20 cellular contexts compared by ENCODE assay signal in genomic region chr2:242011516-242011915, GRCh38.
DNase-seq lines count a peak whose midpoint lies in the region; ATAC-seq, FAIRE-seq and TF ChIP-seq lines count a peak whose summit lies in the region.
"Had no signal": no experiment of that assay in that cellular context is flagged by ENCODE, and none has a peak within 500 bp of the region (broad histone marks: within the 10 kb centered on the region; RNA-seq: fewer than 3 reads in every experiment).

No MANE protein-coding gene starts in this region.

- TF ChIP-seq CTCF in HepG2 (CRISPR knock-in tag; IDR thresholded peaks at IDR 0.05) (no peak), GM13976 (IDR thresholded peaks at IDR 0.05; ENCODE audit: borderline replicate concordance, control extremely low read depth, extremely low read depth, insufficient read depth, missing control alignments) (no peak)

- no peak overlapping the region for H3K27ac ChIP-seq in HepG2 (ENCODE audit: extremely low read length, insufficient read depth, low read length)
- H3K27ac ChIP-seq: hepatocyte, PC-9, tibial nerve had no signal

- H3K27me3 ChIP-seq in HepG2 (ENCODE audit: control insufficient read depth in 1 of 2, insufficient read depth in 2 of 2, low read length in 2 of 2) = peaks cover 4 to 30% of the 10 kb centered on the region in 2 experiments; a peak in 4 of 5 replicates
- H3K27me3 ChIP-seq: hepatocyte, tibial nerve had no signal

- no TSS peak for BruUV-seq in HepG2 (replicated peaks; lab: Mats Ljungman, UMichigan)

- no peak overlapping the region for H3K9ac ChIP-seq in HepG2 (ENCODE audit: insufficient read depth, low read depth, low read length)

- H3K79me2 ChIP-seq in HepG2 (ENCODE audit: insufficient read depth, low read length) = no peaks in the 10 kb centered on the region
- H3K79me2 ChIP-seq: hepatocyte had no signal

- no peaks in the 10 kb centered on the region for H3K4me1 ChIP-seq in HepG2 (ENCODE audit: insufficient read depth, low read length)

- H3K9me3 Mint-ChIP-seq in activated CD4-positive, alpha-beta T cell treated with anti-CD3 and anti-CD28 coated beads, Interleukin-2, amount 10 ng/mL, durations not matched to agents 24 days and 14 days = no peaks in the 10 kb centered on the region
- H3K9me3 Mint-ChIP-seq in stimulated activated effector memory CD8-positive, alpha-beta T cell treated with anti-CD3 and anti-CD28 coated beads, Interleukin-12 subunit alpha, Interleukin-12 subunit beta, amount 100 ng/mL, for 72 hours = no peaks in the 10 kb centered on the region

- POLR2A ChIA-PET in HepG2 (lab: Yijun Ruan, JAX) = no interaction called here

- in situ Hi-C loops in HepG2 (cut with HindIII; ENCODE audit: extremely low pct_ligation_motif_present, low pct_unique_long_range_greater_than_20kb) = no loop called here
- in situ Hi-C loops in GM13976 (cut with MboI; ENCODE audit: low sequenced_read_pairs, unreplicated experiment) = no loop called here

- H3K4me3 Mint-ChIP-seq in activated CD4-positive, alpha-beta T cell treated with anti-CD3 and anti-CD28 coated beads, Interleukin-2, amount 10 ng/mL, durations not matched to agents 24 days and 14 days = no peak overlapping the region
- H3K4me3 Mint-ChIP-seq in stimulated activated effector memory CD8-positive, alpha-beta T cell treated with anti-CD3 and anti-CD28 coated beads, Interleukin-12 subunit alpha, Interleukin-12 subunit beta, amount 100 ng/mL, for 72 hours = no peak overlapping the region
- H3K4me3 Mint-ChIP-seq: activated naive CD4-positive, alpha-beta T cell treated with anti-CD3 and anti-CD28 coated beads for 36 hours had no signal

- TF ChIP-seq EP300 in HepG2 (IDR thresholded peaks at IDR 0.05; ENCODE audit: low read depth in 2 of 2, low read length in 2 of 2) (no peak), HepG2 (CRISPR knock-in tag; IDR thresholded peaks at IDR 0.05; ENCODE audit: borderline replicate concordance) (no peak)

- 35% methylated on average over 12 of the region's 12 CpGs for WGBS in HepG2 (ENCODE audit: low lambda C conversion rate)

- no peak overlapping the region for H2AFZ ChIP-seq in HepG2 (ENCODE audit: low read length)
- H2AFZ ChIP-seq: hepatocyte, PC-9 had no signal

- H3K36me3 ChIP-seq in HepG2 (replicated peaks in 1 of 2; ENCODE audit: control insufficient read depth in 1 of 2, insufficient read depth in 2 of 2, low read length in 2 of 2) = no peaks in the 10 kb centered on the region
- H3K36me3 ChIP-seq: tibial nerve had no signal

- no peaks in the 10 kb centered on the region for H3K9me3 ChIP-seq in HepG2 (ENCODE audit: low read length)
- H3K9me3 ChIP-seq: tibial nerve had no signal

- H3K4me3 ChIP-seq in HepG2 (replicated peaks in 1 of 3; ENCODE audit: insufficient read depth in 1 of 3, low read depth in 2 of 3, low read length in 3 of 3) = no peak overlapping the region
- H3K4me3 ChIP-seq: hepatocyte, PC-9, tibial nerve had no signal

- intact Hi-C loops in activated CD4-positive, alpha-beta T cell treated with anti-CD3 and anti-CD28 coated beads, Interleukin-2, amount 10 ng/mL, durations not matched to agents 24 days and 14 days (cut with micrococcal nuclease) = no loop called here
- intact Hi-C loops in HepG2 (cut with micrococcal nuclease; ENCODE audit: unreplicated experiment) = no loop called here

- ATAC-seq in HepG2 (peak; percentile 52), HG03280 (IDR thresholded peaks at IDR 0.05; ENCODE audit: unreplicated experiment) (no peak), GM21723 (IDR thresholded peaks at IDR 0.05; ENCODE audit: unreplicated experiment) (no peak)
- ATAC-seq in stimulated activated effector memory CD8-positive, alpha-beta T cell treated with anti-CD3 and anti-CD28 coated beads, Interleukin-12 subunit alpha, Interleukin-12 subunit beta, amount 100 ng/mL, for 72 hours = peak; percentile 53

- no peak overlapping the region for H3K4me2 ChIP-seq in HepG2 (ENCODE audit: low read depth, low read length)
- H3K4me2 ChIP-seq: hepatocyte, PC-9 had no signal

- peak overlapping the region; percentile 20 for H3K27ac Mint-ChIP-seq in activated CD4-positive, alpha-beta T cell treated with anti-CD3 and anti-CD28 coated beads, Interleukin-2, amount 10 ng/mL, durations not matched to agents 24 days and 14 days
- H3K27ac Mint-ChIP-seq in stimulated activated effector memory CD8-positive, alpha-beta T cell treated with anti-CD3 and anti-CD28 coated beads, Interleukin-12 subunit alpha, Interleukin-12 subunit beta, amount 100 ng/mL, for 72 hours = no peak overlapping the region
- H3K27ac Mint-ChIP-seq: activated naive CD4-positive, alpha-beta T cell treated with anti-CD3 and anti-CD28 coated beads for 36 hours had no signal

- FAIRE-seq in HepG2 (lab: Jason Lieb, UNC) = no peak
- FAIRE-seq: astrocyte, endometrium, islet of Langerhans had no signal

- peaks cover 11% of the 10 kb centered on the region for H3K4me1 Mint-ChIP-seq in activated CD4-positive, alpha-beta T cell treated with anti-CD3 and anti-CD28 coated beads, Interleukin-2, amount 10 ng/mL, durations not matched to agents 24 days and 14 days
- H3K4me1 Mint-ChIP-seq in stimulated activated effector memory CD8-positive, alpha-beta T cell treated with anti-CD3 and anti-CD28 coated beads, Interleukin-12 subunit alpha, Interleukin-12 subunit beta, amount 100 ng/mL, for 72 hours = peaks cover 13% of the 10 kb centered on the region

- TF ChIP-seq POLR2A in HepG2 (IDR thresholded peaks at IDR 0.05; ENCODE audit: insufficient read depth in 1 of 2, low read depth in 2 of 2, low read length in 2 of 2) = no peak

- H4K20me1 ChIP-seq in HepG2 (ENCODE audit: insufficient read depth, low read length) = no peaks in the 10 kb centered on the region

- no peak for DNase-seq in activated CD4-positive, alpha-beta T cell treated with anti-CD3 and anti-CD28 coated beads, Interleukin-2, amount 10 ng/mL, durations not matched to agents 24 days and 14 days
- no peak for DNase-seq in activated CD4-positive, alpha-beta T cell treated with anti-CD3 and anti-CD28 coated beads for 48 hours
- peak; percentile 22 for DNase-seq in OCI-M1 (lab: John Stamatoyannopoulos, UW)
- no peak for DNase-seq in HepG2 (ENCODE audit: low spot score)
- DNase-seq in stimulated activated effector memory CD8-positive, alpha-beta T cell treated with anti-CD3 and anti-CD28 coated beads, Interleukin-12 subunit alpha, Interleukin-12 subunit beta, amount 100 ng/mL, for 72 hours (ENCODE audit: low spot score in 2 of 2) = no peak
- DNase-seq in GM13976 (ENCODE audit: low spot score) = no peak
- DNase-seq: activated CD4-positive, alpha-beta T cell treated with anti-CD3 and anti-CD28 coated beads for 4 hours; activated naive CD4-positive, alpha-beta T cell treated with anti-CD3 and anti-CD28 coated beads for 36 hours; Karpas-422; mammary epithelial cell; NCI-H1092; NCI-H69; PC-9 had no signal

- CTCF ChIA-PET in HepG2 (lab: Yijun Ruan, JAX; ENCODE audit: low intra/inter-chr PET ratio, low total read pairs) = no interaction called here

- no peak for TF ChIP-seq RAD21 in HepG2 (CRISPR knock-in tag; IDR thresholded peaks at IDR 0.05)

- peaks cover 7% of the 10 kb centered on the region for H3K27me3 Mint-ChIP-seq in activated CD4-positive, alpha-beta T cell treated with anti-CD3 and anti-CD28 coated beads, Interleukin-2, amount 10 ng/mL, durations not matched to agents 24 days and 14 days

- no peaks in the 10 kb centered on the region for H3K36me3 Mint-ChIP-seq in activated CD4-positive, alpha-beta T cell treated with anti-CD3 and anti-CD28 coated beads, Interleukin-2, amount 10 ng/mL, durations not matched to agents 24 days and 14 days (ENCODE audit: low read depth)
- no peaks in the 10 kb centered on the region for H3K36me3 Mint-ChIP-seq in stimulated activated effector memory CD8-positive, alpha-beta T cell treated with anti-CD3 and anti-CD28 coated beads, Interleukin-12 subunit alpha, Interleukin-12 subunit beta, amount 100 ng/mL, for 72 hours

TF ChIP-seq in HepG2, 621 proteins besides CTCF, POLR2A, EP300 and RAD21 (continues in another document):
- TF ChIP-seq ZNF143 (CRISPR knock-in tag; IDR thresholded peaks at IDR 0.05) (no peak), CBX5 (CRISPR knock-in tag; IDR thresholded peaks at IDR 0.05; ENCODE audit: borderline replicate concordance) (no peak), HBP1 (CRISPR knock-in tag; IDR thresholded peaks at IDR 0.05; ENCODE audit: low read depth) (no peak), TAF15 (IDR thresholded peaks at IDR 0.05; ENCODE audit: low read depth, low read length, poor library complexity, severe bottlenecking) (no peak)

Comparison
In these comparisons a context has a peak if more than half of its experiments do, and no peak if none do; other contexts are left out.
1. ATAC-seq: peak in HepG2 (single experiment) and stimulated activated effector memory CD8-positive, alpha-beta T cell treated with anti-CD3 and anti-CD28 coated beads, Interleukin-12 subunit alpha, Interleukin-12 subunit beta, amount 100 ng/mL, for 72 hours (single experiment); none in HG03280 (single experiment) and GM21723 (single experiment).